In the genomic region with DNA sequence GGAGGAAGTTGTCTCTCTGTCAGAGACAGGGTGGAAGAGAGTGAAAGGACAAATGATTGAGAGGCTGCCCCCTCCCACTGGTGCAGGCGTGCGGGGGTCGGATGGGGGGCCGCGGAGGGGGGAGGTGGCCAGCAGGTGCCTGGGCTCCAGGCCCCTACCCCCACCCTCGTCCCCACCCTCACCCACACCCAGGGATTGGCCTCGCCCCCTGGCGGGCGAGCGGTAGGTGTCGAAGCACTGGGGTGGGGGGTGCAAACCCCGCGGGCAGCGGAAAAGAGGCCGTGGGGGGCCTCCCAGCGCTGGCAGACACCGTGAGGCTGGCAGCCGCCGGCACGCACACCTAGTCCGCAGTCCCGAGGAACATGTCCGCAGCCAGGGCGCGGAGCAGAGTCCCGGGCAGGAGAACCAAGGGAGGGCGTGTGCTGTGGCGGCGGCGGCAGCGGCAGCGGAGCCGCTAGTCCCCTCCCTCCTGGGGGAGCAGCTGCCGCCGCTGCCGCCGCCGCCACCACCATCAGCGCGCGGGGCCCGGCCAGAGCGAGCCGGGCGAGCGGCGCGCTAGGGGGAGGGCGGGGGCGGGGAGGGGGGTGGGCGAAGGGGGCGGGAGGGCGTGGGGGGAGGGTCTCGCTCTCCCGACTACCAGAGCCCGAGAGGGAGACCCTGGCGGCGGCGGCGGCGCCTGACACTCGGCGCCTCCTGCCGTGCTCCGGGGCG, we compare ENCODE assay signal across 1 cellular context.
TF ChIP-seq lines count a peak whose summit lies in the region.

A gene (plus strand): TSS at position 682 of the 711 bp plus-strand sequence. CDS start 32 bp downstream, outside the sequence.

TF ChIP-seq in K562, 482 proteins besides CTCF, POLR2A, EP300 and RAD21 (continued from another document and continues in another):
- peak; percentile 89 for TF ChIP-seq XRCC5 (IDR thresholded peaks at IDR 0.05; ENCODE audit: low read depth, low read length)
- TF ChIP-seq, protein P1, sequence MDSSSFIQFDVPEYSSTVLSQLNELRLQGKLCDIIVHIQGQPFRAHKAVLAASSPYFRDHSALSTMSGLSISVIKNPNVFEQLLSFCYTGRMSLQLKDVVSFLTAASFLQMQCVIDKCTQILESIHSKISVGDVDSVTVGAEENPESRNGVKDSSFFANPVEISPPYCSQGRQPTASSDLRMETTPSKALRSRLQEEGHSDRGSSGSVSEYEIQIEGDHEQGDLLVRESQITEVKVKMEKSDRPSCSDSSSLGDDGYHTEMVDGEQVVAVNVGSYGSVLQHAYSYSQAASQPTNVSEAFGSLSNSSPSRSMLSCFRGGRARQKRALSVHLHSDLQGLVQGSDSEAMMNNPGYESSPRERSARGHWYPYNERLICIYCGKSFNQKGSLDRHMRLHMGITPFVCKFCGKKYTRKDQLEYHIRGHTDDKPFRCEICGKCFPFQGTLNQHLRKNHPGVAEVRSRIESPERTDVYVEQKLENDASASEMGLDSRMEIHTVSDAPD (CRISPR knock-in tag; IDR thresholded peaks at IDR 0.05): no peak
- 0 out of 2 replicates have a peak, but pooled peaks have one; percentile 7 for TF ChIP-seq SAFB (IDR thresholded peaks at IDR 0.05; ENCODE audit: borderline replicate concordance, low read depth, low read length)
- TF ChIP-seq, protein P2, sequence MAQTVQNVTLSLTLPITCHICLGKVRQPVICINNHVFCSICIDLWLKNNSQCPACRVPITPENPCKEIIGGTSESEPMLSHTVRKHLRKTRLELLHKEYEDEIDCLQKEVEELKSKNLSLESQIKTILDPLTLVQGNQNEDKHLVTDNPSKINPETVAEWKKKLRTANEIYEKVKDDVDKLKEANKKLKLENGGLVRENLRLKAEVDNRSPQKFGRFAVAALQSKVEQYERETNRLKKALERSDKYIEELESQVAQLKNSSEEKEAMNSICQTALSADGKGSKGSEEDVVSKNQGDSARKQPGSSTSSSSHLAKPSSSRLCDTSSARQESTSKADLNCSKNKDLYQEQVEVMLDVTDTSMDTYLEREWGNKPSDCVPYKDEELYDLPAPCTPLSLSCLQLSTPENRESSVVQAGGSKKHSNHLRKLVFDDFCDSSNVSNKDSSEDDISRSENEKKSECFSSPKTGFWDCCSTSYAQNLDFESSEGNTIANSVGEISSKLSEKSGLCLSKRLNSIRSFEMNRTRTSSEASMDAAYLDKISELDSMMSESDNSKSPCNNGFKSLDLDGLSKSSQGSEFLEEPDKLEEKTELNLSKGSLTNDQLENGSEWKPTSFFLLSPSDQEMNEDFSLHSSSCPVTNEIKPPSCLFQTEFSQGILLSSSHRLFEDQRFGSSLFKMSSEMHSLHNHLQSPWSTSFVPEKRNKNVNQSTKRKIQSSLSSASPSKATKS (CRISPR knock-in tag; IDR thresholded peaks at IDR 0.05): no peak
- TF ChIP-seq MCM2 (IDR thresholded peaks at IDR 0.05; ENCODE audit: low read depth): no peak
- TF ChIP-seq ZNF551 (CRISPR knock-in tag; IDR thresholded peaks at IDR 0.05): no peak
- peak; percentile 14 for TF ChIP-seq HNRNPK (IDR thresholded peaks at IDR 0.05; ENCODE audit: low read depth, low read length, poor library complexity, severe bottlenecking)
- TF ChIP-seq SETDB1 (IDR thresholded peaks at IDR 0.05; ENCODE audit: low read length): no peak
- TF ChIP-seq CHD1 (IDR thresholded peaks at IDR 0.05; ENCODE audit: low read length): no peak
- TF ChIP-seq MTA3 (IDR thresholded peaks at IDR 0.05; ENCODE audit: borderline replicate concordance): peak; percentile 77
- TF ChIP-seq KHSRP (IDR thresholded peaks at IDR 0.05): no peak
- peak; percentile 69; the same call in 1 of the 2 replicates for TF ChIP-seq KLF13 (tag; IDR thresholded peaks at IDR 0.05; ENCODE audit: borderline replicate concordance, low read depth)
- TF ChIP-seq SMAD2 (IDR thresholded peaks at IDR 0.05; ENCODE audit: low read depth, low read length): no peak
- TF ChIP-seq ZKSCAN3 (CRISPR knock-in tag; IDR thresholded peaks at IDR 0.05): no peak
- TF ChIP-seq TAL1 (IDR thresholded peaks at IDR 0.05): 0 out of 2 replicates have a peak, but pooled peaks have one; percentile 4
- no peak for TF ChIP-seq KLF10 (CRISPR knock-in tag; IDR thresholded peaks at IDR 0.05)
- TF ChIP-seq GATAD2A (IDR thresholded peaks at IDR 0.05): peak; percentile 88
- TF ChIP-seq, protein P3, sequence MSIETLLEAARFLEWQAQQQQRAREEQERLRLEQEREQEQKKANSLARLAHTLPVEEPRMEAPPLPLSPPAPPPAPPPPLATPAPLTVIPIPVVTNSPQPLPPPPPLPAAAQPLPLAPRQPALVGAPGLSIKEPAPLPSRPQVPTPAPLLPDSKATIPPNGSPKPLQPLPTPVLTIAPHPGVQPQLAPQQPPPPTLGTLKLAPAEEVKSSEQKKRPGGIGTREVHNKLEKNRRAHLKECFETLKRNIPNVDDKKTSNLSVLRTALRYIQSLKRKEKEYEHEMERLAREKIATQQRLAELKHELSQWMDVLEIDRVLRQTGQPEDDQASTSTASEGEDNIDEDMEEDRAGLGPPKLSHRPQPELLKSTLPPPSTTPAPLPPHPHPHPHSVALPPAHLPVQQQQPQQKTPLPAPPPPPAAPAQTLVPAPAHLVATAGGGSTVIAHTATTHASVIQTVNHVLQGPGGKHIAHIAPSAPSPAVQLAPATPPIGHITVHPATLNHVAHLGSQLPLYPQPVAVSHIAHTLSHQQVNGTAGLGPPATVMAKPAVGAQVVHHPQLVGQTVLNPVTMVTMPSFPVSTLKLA (conservative IDR thresholded peaks at IDR 0.05): peak; percentile 64 to 82
- peak; percentile 44 for TF ChIP-seq FIP1L1 (IDR thresholded peaks at IDR 0.05; ENCODE audit: low read depth, low read length, poor library complexity, severe bottlenecking)
- TF ChIP-seq ZNF121 (CRISPR knock-in tag; conservative IDR thresholded peaks at IDR 0.05): no peak
- TF ChIP-seq, protein P4, sequence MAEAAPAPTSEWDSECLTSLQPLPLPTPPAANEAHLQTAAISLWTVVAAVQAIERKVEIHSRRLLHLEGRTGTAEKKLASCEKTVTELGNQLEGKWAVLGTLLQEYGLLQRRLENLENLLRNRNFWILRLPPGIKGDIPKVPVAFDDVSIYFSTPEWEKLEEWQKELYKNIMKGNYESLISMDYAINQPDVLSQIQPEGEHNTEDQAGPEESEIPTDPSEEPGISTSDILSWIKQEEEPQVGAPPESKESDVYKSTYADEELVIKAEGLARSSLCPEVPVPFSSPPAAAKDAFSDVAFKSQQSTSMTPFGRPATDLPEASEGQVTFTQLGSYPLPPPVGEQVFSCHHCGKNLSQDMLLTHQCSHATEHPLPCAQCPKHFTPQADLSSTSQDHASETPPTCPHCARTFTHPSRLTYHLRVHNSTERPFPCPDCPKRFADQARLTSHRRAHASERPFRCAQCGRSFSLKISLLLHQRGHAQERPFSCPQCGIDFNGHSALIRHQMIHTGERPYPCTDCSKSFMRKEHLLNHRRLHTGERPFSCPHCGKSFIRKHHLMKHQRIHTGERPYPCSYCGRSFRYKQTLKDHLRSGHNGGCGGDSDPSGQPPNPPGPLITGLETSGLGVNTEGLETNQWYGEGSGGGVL (CRISPR knock-in tag; IDR thresholded peaks at IDR 0.05): no peak
- peak; percentile 59; the same call in 1 of the 2 replicates for TF ChIP-seq DPF2 (IDR thresholded peaks at IDR 0.05)
- TF ChIP-seq, protein P5, sequence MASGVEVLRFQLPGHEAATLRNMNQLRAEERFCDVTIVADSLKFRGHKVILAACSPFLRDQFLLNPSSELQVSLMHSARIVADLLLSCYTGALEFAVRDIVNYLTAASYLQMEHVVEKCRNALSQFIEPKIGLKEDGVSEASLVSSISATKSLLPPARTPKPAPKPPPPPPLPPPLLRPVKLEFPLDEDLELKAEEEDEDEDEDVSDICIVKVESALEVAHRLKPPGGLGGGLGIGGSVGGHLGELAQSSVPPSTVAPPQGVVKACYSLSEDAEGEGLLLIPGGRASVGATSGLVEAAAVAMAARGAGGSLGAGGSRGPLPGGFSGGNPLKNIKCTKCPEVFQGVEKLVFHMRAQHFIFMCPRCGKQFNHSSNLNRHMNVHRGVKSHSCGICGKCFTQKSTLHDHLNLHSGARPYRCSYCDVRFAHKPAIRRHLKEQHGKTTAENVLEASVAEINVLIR (CRISPR knock-in tag; IDR thresholded peaks at IDR 0.05): no peak
- TF ChIP-seq, protein P6, sequence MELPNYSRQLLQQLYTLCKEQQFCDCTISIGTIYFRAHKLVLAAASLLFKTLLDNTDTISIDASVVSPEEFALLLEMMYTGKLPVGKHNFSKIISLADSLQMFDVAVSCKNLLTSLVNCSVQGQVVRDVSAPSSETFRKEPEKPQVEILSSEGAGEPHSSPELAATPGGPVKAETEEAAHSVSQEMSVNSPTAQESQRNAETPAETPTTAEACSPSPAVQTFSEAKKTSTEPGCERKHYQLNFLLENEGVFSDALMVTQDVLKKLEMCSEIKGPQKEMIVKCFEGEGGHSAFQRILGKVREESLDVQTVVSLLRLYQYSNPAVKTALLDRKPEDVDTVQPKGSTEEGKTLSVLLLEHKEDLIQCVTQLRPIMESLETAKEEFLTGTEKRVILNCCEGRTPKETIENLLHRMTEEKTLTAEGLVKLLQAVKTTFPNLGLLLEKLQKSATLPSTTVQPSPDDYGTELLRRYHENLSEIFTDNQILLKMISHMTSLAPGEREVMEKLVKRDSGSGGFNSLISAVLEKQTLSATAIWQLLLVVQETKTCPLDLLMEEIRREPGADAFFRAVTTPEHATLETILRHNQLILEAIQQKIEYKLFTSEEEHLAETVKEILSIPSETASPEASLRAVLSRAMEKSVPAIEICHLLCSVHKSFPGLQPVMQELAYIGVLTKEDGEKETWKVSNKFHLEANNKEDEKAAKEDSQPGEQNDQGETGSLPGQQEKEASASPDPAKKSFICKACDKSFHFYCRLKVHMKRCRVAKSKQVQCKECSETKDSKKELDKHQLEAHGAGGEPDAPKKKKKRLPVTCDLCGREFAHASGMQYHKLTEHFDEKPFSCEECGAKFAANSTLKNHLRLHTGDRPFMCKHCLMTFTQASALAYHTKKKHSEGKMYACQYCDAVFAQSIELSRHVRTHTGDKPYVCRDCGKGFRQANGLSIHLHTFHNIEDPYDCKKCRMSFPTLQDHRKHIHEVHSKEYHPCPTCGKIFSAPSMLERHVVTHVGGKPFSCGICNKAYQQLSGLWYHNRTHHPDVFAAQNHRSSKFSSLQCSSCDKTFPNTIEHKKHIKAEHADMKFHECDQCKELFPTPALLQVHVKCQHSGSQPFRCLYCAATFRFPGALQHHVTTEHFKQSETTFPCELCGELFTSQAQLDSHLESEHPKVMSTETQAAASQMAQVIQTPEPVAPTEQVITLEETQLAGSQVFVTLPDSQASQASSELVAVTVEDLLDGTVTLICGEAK (IDR thresholded peaks at IDR 0.05): no peak
- TF ChIP-seq, protein P6 (CRISPR knock-in tag; IDR thresholded peaks at IDR 0.05): no peak
- no peak for TF ChIP-seq IRF2 (CRISPR knock-in tag; IDR thresholded peaks at IDR 0.05)
- no peak for TF ChIP-seq ZNF57 (CRISPR knock-in tag; IDR thresholded peaks at IDR 0.05)
- TF ChIP-seq NFE2 (IDR thresholded peaks at IDR 0.05; ENCODE audit: low read depth): no peak
- peak; percentile 34 for TF ChIP-seq CBFA2T3 (IDR thresholded peaks at IDR 0.05)
- peak; percentile 42; the same call in 1 of the 2 replicates for TF ChIP-seq NCOR1 (IDR thresholded peaks at IDR 0.05)
- TF ChIP-seq, protein P7, sequence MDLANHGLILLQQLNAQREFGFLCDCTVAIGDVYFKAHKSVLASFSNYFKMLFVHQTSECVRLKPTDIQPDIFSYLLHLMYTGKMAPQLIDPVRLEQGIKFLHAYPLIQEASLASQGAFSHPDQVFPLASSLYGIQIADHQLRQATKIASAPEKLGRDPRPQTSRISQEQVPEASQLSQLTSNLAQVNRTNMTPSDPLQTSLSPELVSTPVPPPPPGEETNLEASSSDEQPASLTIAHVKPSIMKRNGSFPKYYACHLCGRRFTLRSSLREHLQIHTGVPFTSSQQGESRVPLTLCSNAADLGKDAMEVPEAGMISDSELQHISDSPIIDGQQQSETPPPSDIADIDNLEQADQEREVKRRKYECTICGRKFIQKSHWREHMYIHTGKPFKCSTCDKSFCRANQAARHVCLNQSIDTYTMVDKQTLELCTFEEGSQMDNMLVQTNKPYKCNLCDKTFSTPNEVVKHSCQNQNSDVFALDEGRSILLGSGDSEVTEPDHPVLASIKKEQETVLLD (IDR thresholded peaks at IDR 0.05): peak; percentile 69
- peak in 1 of 2 experiments; percentile 62; a peak in 1 of 4 replicates for TF ChIP-seq SIN3A (IDR thresholded peaks at IDR 0.05; ENCODE audit: borderline replicate concordance in 2 of 2, control insufficient read depth in 1 of 2, low read depth in 2 of 2, low read length in 2 of 2)
- TF ChIP-seq PTRF (tag; IDR thresholded peaks at IDR 0.05): no peak
- TF ChIP-seq ZSCAN29 (IDR thresholded peaks at IDR 0.05): peak; percentile 33; the same call in 1 of the 2 replicates
- TF ChIP-seq, protein P8, sequence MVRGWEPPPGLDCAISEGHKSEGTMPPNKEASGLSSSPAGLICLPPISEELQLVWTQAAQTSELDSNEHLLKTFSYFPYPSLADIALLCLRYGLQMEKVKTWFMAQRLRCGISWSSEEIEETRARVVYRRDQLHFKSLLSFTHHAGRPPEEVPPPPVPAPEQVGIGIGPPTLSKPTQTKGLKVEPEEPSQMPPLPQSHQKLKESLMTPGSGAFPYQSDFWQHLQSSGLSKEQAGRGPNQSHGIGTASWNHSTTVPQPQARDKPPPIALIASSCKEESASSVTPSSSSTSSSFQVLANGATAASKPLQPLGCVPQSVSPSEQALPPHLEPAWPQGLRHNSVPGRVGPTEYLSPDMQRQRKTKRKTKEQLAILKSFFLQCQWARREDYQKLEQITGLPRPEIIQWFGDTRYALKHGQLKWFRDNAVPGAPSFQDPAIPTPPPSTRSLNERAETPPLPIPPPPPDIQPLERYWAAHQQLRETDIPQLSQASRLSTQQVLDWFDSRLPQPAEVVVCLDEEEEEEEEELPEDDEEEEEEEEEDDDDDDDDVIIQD (CRISPR knock-in tag; IDR thresholded peaks at IDR 0.05): no peak
- TF ChIP-seq SMARCA4 (IDR thresholded peaks at IDR 0.05): no peak
- TF ChIP-seq BCOR (IDR thresholded peaks at IDR 0.05): peak; percentile 82
